23 cellular contexts compared by ENCODE assay signal in the genomic region with DNA sequence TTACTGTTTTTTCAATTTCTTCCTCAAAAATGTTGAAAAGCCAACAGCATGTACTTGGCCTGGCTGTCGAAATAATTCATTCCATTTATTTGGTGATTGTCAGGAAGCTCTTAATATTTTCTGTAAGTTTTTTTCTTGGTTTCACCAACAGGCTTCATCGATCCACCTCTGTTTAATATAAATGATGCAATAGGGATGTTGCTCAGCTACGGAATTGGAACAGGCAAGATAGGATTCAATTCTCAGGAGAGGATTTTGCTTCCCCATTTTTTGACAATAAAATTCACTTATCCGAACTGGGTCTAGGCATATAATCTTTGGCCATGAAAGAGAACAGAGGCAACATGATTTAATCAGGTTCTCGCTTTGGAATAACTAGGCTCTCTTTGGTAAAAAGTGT.
"Had no signal": no experiment of that assay in that cellular context is flagged by ENCODE, and none has a peak within 500 bp of the region (broad histone marks: within the 10 kb centered on the region; RNA-seq: fewer than 3 reads in every experiment).

No MANE protein-coding gene starts in this region.

- H3K9me3 ChIP-seq: left lung, ovary, right atrium auricular region, tibial nerve, uterus had no signal

- ATAC-seq: left cardiac atrium; left lung; natural killer cell; sciatic nerve; stimulated activated memory B cell treated with anti-CD40 and anti-IgM and Interleukin-4, amounts not matched to agents 10 μg/mL and 1 μg/mL and 100 μg/mL, for 72 hours; stimulated activated naive CD8-positive, alpha-beta T cell treated with anti-CD3 and anti-CD28 coated beads, Interleukin-15, amount 100 ng/mL, for 72 hours had no signal

- H3K4me3 ChIP-seq: left lung, lung, ovary, right atrium auricular region, skin epidermis, tibial nerve, uterus had no signal

- H3K4me1 ChIP-seq: left lung, right atrium auricular region, tibial nerve, uterus had no signal

- DNase-seq: hippocampal formation; kidney glomerular epithelial cell; left cardiac atrium; left lung; mesendoderm; naive B cell; natural killer cell; ovary; stimulated activated CD4-positive, alpha-beta T cell treated with anti-CD3 and anti-CD28 coated beads, Interleukin-1b, Interleukin-23, amount 100 ng/mL, for 48 hours; stimulated activated CD4-positive, alpha-beta T cell treated with anti-CD3 and anti-CD28 coated beads, Interleukin-2, amount 100 ng/mL, for 48 hours; stimulated activated CD4-positive, alpha-beta T cell treated with anti-CD3 and anti-CD28 coated beads, Interleukin-4, amount 100 ng/mL, for 4 hours; stimulated activated CD8-positive, alpha-beta memory T cell treated with anti-CD3 and anti-CD28 coated beads, Interleukin-4, amount 100 ng/mL, for 48 hours; stimulated activated naive CD4-positive, alpha-beta T cell treated with Interleukin-2 at 50 U/mL for 16 hours; stimulated activated naive CD8-positive, alpha-beta T cell treated with anti-CD3 and anti-CD28 coated beads, Interleukin-15, amount 100 ng/mL, for 72 hours; substantia nigra; uterus had no signal

- FAIRE-seq: keratinocyte had no signal

- H3K27me3 ChIP-seq: left lung, ovary, right atrium auricular region, tibial nerve, uterus had no signal

- H3K27ac ChIP-seq: left lung, ovary, right atrium auricular region, skin epidermis, tibial nerve, uterus had no signal

- H3K36me3 ChIP-seq: ovary, right atrium auricular region, uterus had no signal
